ENCODE assay signal across 19 cellular contexts in the genomic region with DNA sequence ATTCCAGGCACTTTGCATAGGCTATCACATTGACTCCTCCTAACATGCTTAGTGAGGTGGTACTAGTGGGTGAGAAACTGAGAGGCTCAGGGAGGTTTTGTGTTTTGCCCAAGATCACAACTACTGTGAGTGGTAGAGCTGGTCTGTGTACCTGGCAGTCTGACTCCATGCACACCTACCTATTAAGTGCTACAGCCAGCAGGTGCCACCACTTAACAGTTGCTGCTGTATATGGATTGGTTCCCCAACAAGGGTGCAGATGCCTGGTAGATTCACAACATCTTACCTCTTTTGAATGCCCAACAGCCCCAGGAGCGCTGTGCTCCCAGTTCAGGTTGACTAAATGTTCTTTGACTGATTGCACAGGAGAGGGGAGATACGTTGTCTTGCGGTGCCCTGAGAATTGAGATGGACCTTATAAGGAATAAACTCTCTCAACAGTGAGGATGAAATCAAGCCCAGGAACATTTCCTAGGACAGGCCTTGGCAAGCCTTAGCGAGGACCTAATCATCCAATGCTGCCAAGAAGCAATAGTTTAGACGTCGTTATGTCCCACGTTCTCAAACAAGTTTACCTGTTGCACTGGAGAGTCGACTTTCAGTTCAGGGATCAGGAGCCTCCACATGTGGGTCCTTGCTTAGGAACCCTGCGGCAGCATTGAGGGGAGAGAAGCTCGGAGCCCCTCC.
DNase-seq lines count a peak whose midpoint lies in the region; ATAC-seq and TF ChIP-seq lines count a peak whose summit lies in the region.
"Had no signal": no experiment of that assay in that cellular context is flagged by ENCODE, and none has a peak within 500 bp of the region (broad histone marks: within the 10 kb centered on the region; RNA-seq: fewer than 3 reads in every experiment).

No MANE protein-coding gene starts in this region.

- H4K8ac ChIP-seq in IMR-90 (ENCODE audit: low read depth in 2 of 2, low read length in 2 of 2), result peak overlapping the region; percentile 85 to 89; a peak in 3 of 4 replicates

- in situ Hi-C loops in IMR-90 (cut with MboI; ENCODE audit: low sequenced_read_pairs) (no loop called here), KBM-7 (cut with MboI; ENCODE audit: low pct_unique_long_range_greater_than_20kb, low sequenced_read_pairs) (no loop called here)

- WGBS in IMR-90 (ENCODE audit: extremely low coverage in 2 of 2, insufficient read length in 1 of 2), 2 experiments, result 93% methylated on average over 3 of the region's 10 CpGs; no CpG with 5 or more reads in 1 of the 2 experiments
- WGBS in smooth muscle cell (ENCODE audit: low lambda C conversion rate), result 96% methylated on average over 10 of the region's 10 CpGs
- 64 to 65% methylated on average over 10 of the region's 10 CpGs for WGBS in aorta, 2 donors

- peak overlapping the region; percentile 91 for H3K4ac ChIP-seq in IMR-90 (ENCODE audit: low read depth, low read length)

- H3K27me3 ChIP-seq in IMR-90 (ENCODE audit: control insufficient read depth, insufficient read depth, low read length) (no peaks in the 10 kb centered on the region), foreskin keratinocyte (no peaks in the 10 kb centered on the region), smooth muscle cell (ENCODE audit: low read depth) (no peaks in the 10 kb centered on the region), aorta (ENCODE audit: control insufficient read depth in 1 of 2, insufficient read depth in 2 of 2, low read length in 1 of 2) (no peaks in the 10 kb centered on the region), uterus (no peaks in the 10 kb centered on the region)
- H3K27me3 ChIP-seq: sigmoid colon, vagina had no signal

- H4K5ac ChIP-seq in IMR-90 (ENCODE audit: low read depth, low read length), result peak overlapping the region; percentile 76

- peak overlapping the region; percentile 99 for H2BK20ac ChIP-seq in IMR-90 (ENCODE audit: low read depth, low read length)

- H4K20me1 ChIP-seq in IMR-90 (ENCODE audit: insufficient read depth, low read length), result no peaks in the 10 kb centered on the region
- H4K20me1 ChIP-seq in smooth muscle cell (ENCODE audit: low read depth), result no peaks in the 10 kb centered on the region

- dilution Hi-C loops in IMR-90 (cut with HindIII; ENCODE audit: low sequenced_read_pairs, unreplicated experiment), result no loop called here

- peak overlapping the region; percentile 24; the same call in 1 of the 2 replicates for H3K56ac ChIP-seq in IMR-90 (ENCODE audit: extremely low read depth, insufficient read depth, low read length)

- TF ChIP-seq POLR2A in IMR-90 (IDR thresholded peaks at IDR 0.05; ENCODE audit: low read depth, low read length) (no peak), uterus (IDR thresholded peaks at IDR 0.05) (no peak)

- no peak for TF ChIP-seq RAD21 in IMR-90 (IDR thresholded peaks at IDR 0.05; ENCODE audit: low read length)

- CTCF ChIA-PET in IMR-90 (lab: Yijun Ruan, JAX), result no interaction called here
- CTCF ChIA-PET in RWPE1 (lab: Yijun Ruan, JAX), result interaction anchor here (0.6 to 0.8 kb wide), 2 partner anchors 106 to 186 kb away, joined by 3 to 4 read pairs; no protein-coding TSS in a partner anchor

- DNase-seq in IMR-90 (no peak), RWPE1 (ENCODE audit: low spot score) (peak; percentile 56), foreskin keratinocyte (peak; percentile 92 to 97), smooth muscle cell (lab: John Stamatoyannopoulos, UW; ENCODE audit: unreplicated experiment) (no peak), aorta (no peak), uterus (no peak), KBM-7 (no peak)
- DNase-seq: activated CD4-positive, alpha-beta T cell treated with anti-CD3 and anti-CD28 coated beads, Interleukin-2, amount 50 U/mL, for 48 hours; activated CD4-positive, CD25-positive, alpha-beta regulatory T cell; activated CD8-positive, alpha-beta memory T cell treated with anti-CD3 and anti-CD28 coated beads, Interleukin-2, amount 50 U/mL, for 48 hours; activated effector memory CD4-positive, alpha-beta T cell treated with Interleukin-2 at 50 U/mL for 16 hours; glutamatergic neuron; KG1; naive thymus-derived CD8-positive, alpha-beta T cell; NCI-H1930; sigmoid colon; stimulated activated CD8-positive, alpha-beta memory T cell treated with anti-CD3 and anti-CD28 coated beads, Interleukin-4, amount 100 ng/mL, for 48 hours had no signal

- H3K79me2 ChIP-seq in smooth muscle cell (ENCODE audit: low read depth), result no peaks in the 10 kb centered on the region

- peak overlapping the region; percentile 0 for H2AFZ ChIP-seq in IMR-90 (replicated peaks; ENCODE audit: low read length, poor library complexity)
- H2AFZ ChIP-seq in smooth muscle cell (ENCODE audit: low read depth), result no peak overlapping the region

- H3F3A ChIP-seq in smooth muscle cell (ENCODE audit: low read depth), result peaks cover 30% of the 10 kb centered on the region

- peak overlapping the region; percentile 33 for H2AK9ac ChIP-seq in IMR-90 (replicated peaks; ENCODE audit: low read depth, low read length, poor library complexity)

- H3K36me3 ChIP-seq in IMR-90 (ENCODE audit: control insufficient read depth, insufficient read depth, low read length) (no peaks in the 10 kb centered on the region), smooth muscle cell (ENCODE audit: low read depth) (no peaks in the 10 kb centered on the region), aorta (ENCODE audit: control insufficient read depth in 1 of 2, insufficient read depth in 2 of 2, low read length in 1 of 2) (no peaks in the 10 kb centered on the region), uterus (no peaks in the 10 kb centered on the region)
- H3K36me3 ChIP-seq: sigmoid colon, vagina had no signal

- H3K4me2 ChIP-seq in IMR-90 (ENCODE audit: low read depth, low read length) (no peak overlapping the region), smooth muscle cell (peak overlapping the region; percentile 52)

- H2BK5ac ChIP-seq in IMR-90 (ENCODE audit: low read depth, low read length, poor library complexity, severe bottlenecking), result peak overlapping the region; percentile 11

- POLR2A ChIA-PET in IMR-90 (lab: Charles Lee; ENCODE audit: unreplicated experiment), result no interaction called here
- POLR2A ChIA-PET in RWPE1 (lab: Yijun Ruan, JAX; ENCODE audit: low non-redundant PET), result interaction anchor here (0.6 kb wide), 1 partner anchor 27 kb away, joined by 3 read pairs; no protein-coding TSS in a partner anchor

- H4K91ac ChIP-seq in IMR-90 (ENCODE audit: insufficient read depth, low read depth, low read length), result peak overlapping the region; percentile 89

- intact Hi-C loops in IMR-90 (cut with micrococcal nuclease), result no loop called here
- intact Hi-C loops in aorta (cut with DNase I), result no loop called here
- intact Hi-C loops in uterus (cut with DNase I; ENCODE audit: low total_unique reads), result no loop called here

- 0 out of 2 replicates have a peak, but pooled peaks cover 2% of the 10 kb centered on the region for H3K9me3 ChIP-seq in IMR-90 (ENCODE audit: control insufficient read depth, insufficient read depth, low read length)
- H3K9me3 ChIP-seq in smooth muscle cell (replicated peaks; ENCODE audit: low read depth), result no peaks in the 10 kb centered on the region
- H3K9me3 ChIP-seq in aorta (ENCODE audit: control insufficient read depth, low read length), result no peaks in the 10 kb centered on the region
- H3K9me3 ChIP-seq in uterus, result no peaks in the 10 kb centered on the region
- H3K9me3 ChIP-seq: sigmoid colon, vagina had no signal

- peaks cover 33% of the 10 kb centered on the region for H3K9me1 ChIP-seq in IMR-90 (ENCODE audit: insufficient read depth, low read length)

- H3K4me3 ChIP-seq in IMR-90 (ENCODE audit: insufficient read depth, low read depth, low read length) (no peak overlapping the region), smooth muscle cell (no peak overlapping the region), aorta (ENCODE audit: low read length in 2 of 2) (no peak overlapping the region), uterus (no peak overlapping the region)
- H3K4me3 ChIP-seq: coronary artery, sigmoid colon, vagina had no signal

- ATAC-seq in IMR-90 (ENCODE audit: low read depth), result no peak
- ATAC-seq in foreskin keratinocyte, result peak; percentile 17
- ATAC-seq in aorta (ENCODE audit: low FRiP score), result no peak
- ATAC-seq: naive thymus-derived CD8-positive, alpha-beta T cell had no signal

- peak overlapping the region; percentile 96 for H2BK120ac ChIP-seq in IMR-90 (ENCODE audit: low read depth, low read length)

- peak overlapping the region; percentile 62; the same call in 1 of the 2 replicates for H3K18ac ChIP-seq in IMR-90 (ENCODE audit: low read depth, low read length)

- H3K79me1 ChIP-seq in IMR-90 (ENCODE audit: low read depth in 1 of 2, low read length in 2 of 2), result peaks cover 0 to 12% of the 10 kb centered on the region in 2 experiments; a peak in 2 of 4 replicates

- peak overlapping the region; percentile 87; the same call in 2 of the 3 replicates for H2BK15ac ChIP-seq in IMR-90 (ENCODE audit: low read depth, low read length)

- H2AK5ac ChIP-seq in IMR-90 (ENCODE audit: low read depth, low read length), result peak overlapping the region; percentile 94

- H3K23ac ChIP-seq in IMR-90 (ENCODE audit: low read depth, low read length), result peak overlapping the region; percentile 0; the same call in 1 of the 2 replicates

- H3K27ac ChIP-seq in IMR-90 (ENCODE audit: insufficient read depth, low read length) (no peak overlapping the region; the same call in 1 of the 2 replicates), RWPE1 (peak overlapping the region; percentile 94), foreskin keratinocyte (peak overlapping the region; percentile 33), smooth muscle cell (ENCODE audit: low read depth) (peak overlapping the region; percentile 97), aorta (ENCODE audit: low read depth in 1 of 2, low read length in 2 of 2) (no peak overlapping the region), uterus (no peak overlapping the region)
- H3K27ac ChIP-seq: coronary artery, vagina had no signal

- TF ChIP-seq CTCF in IMR-90 (conservative IDR thresholded peaks at IDR 0.05; ENCODE audit: low read depth, low read length), result no peak
- no peak for TF ChIP-seq CTCF in RWPE1 (conservative IDR thresholded peaks at IDR 0.05; ENCODE audit: low read depth)
- peak; percentile 52 for TF ChIP-seq CTCF in foreskin keratinocyte (conservative IDR thresholded peaks at IDR 0.05)
- no peak for TF ChIP-seq CTCF in smooth muscle cell (IDR thresholded peaks at IDR 0.05; ENCODE audit: borderline replicate concordance, insufficient read depth, poor library complexity, severe bottlenecking)
- no peak for TF ChIP-seq CTCF in uterus (IDR thresholded peaks at IDR 0.05)

- peak overlapping the region; percentile 43 for H3K14ac ChIP-seq in IMR-90 (replicated peaks; ENCODE audit: low read depth, low read length)

- H3K4me1 ChIP-seq in IMR-90 (ENCODE audit: control insufficient read depth, insufficient read depth, low read length) (peaks cover 30% of the 10 kb centered on the region), foreskin keratinocyte (peaks cover 56% of the 10 kb centered on the region), smooth muscle cell (ENCODE audit: low read depth) (peaks cover 44% of the 10 kb centered on the region), aorta (ENCODE audit: control insufficient read depth in 1 of 2, insufficient read depth in 2 of 2, low read length in 2 of 2) (peaks cover 0 to 1% of the 10 kb centered on the region in 2 donors), uterus (no peaks in the 10 kb centered on the region)

- no TSS peak for BruUV-seq in IMR-90 (replicated peaks; lab: Mats Ljungman, UMichigan)

- H3K9ac ChIP-seq in IMR-90 (ENCODE audit: low read depth, low read length) (no peak overlapping the region), smooth muscle cell (ENCODE audit: low read depth) (no peak overlapping the region)

Comparison
In these comparisons a context has a peak if more than half of its experiments do, and no peak if none do; other contexts are left out.
1. DNase-seq: peak in RWPE1 (single experiment) and foreskin keratinocyte (2 of 2); none in IMR-90 (single experiment), smooth muscle cell (single experiment), aorta (0 of 2), uterus (0 of 2) and KBM-7 (single experiment).
2. H3K27ac ChIP-seq: peak in RWPE1 (single experiment), foreskin keratinocyte (single experiment) and smooth muscle cell (single experiment); none in IMR-90 (single experiment), aorta (0 of 2) and uterus (0 of 2).